1 cellular context compared by ENCODE assay signal in genomic region chr17:38617967-38618760, GRCh38.
A peak's percentile ranks its signal among the peaks of the same experiment; 100 is the strongest.
TF ChIP-seq lines count a peak whose summit lies in the region.

No MANE protein-coding gene starts in this region.

TF ChIP-seq in HepG2, 621 proteins besides CTCF, POLR2A, EP300 and RAD21 (continued from another document and continues in another):
- TF ChIP-seq FUBP1 (CRISPR knock-in tag; IDR thresholded peaks at IDR 0.05; ENCODE audit: borderline replicate concordance), result no peak
- no peak for TF ChIP-seq ATF6 (CRISPR knock-in tag; conservative IDR thresholded peaks at IDR 0.05)
- TF ChIP-seq MED13 (CRISPR knock-in tag; IDR thresholded peaks at IDR 0.05), result no peak; the same call in 1 of the 2 replicates
- peak; percentile 84 for TF ChIP-seq ZBTB38 (CRISPR knock-in tag; IDR thresholded peaks at IDR 0.05)
- peak; percentile 77 for TF ChIP-seq ZNF691 (CRISPR knock-in tag; IDR thresholded peaks at IDR 0.05; ENCODE audit: borderline replicate concordance, low read depth)
- no peak for TF ChIP-seq ZC3H4 (CRISPR knock-in tag; IDR thresholded peaks at IDR 0.05; ENCODE audit: borderline replicate concordance)
- TF ChIP-seq, protein P1, sequence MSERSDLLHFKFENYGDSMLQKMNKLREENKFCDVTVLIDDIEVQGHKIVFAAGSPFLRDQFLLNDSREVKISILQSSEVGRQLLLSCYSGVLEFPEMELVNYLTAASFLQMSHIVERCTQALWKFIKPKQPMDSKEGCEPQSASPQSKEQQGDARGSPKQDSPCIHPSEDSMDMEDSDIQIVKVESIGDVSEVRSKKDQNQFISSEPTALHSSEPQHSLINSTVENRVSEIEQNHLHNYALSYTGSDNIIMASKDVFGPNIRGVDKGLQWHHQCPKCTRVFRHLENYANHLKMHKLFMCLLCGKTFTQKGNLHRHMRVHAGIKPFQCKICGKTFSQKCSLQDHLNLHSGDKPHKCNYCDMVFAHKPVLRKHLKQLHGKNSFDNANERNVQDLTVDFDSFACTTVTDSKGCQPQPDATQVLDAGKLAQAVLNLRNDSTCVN (CRISPR knock-in tag; IDR thresholded peaks at IDR 0.05; ENCODE audit: borderline replicate concordance), result peak; percentile 74
- no peak for TF ChIP-seq TEAD2 (CRISPR knock-in tag; IDR thresholded peaks at IDR 0.05)
- no peak for TF ChIP-seq SMAD9 (CRISPR knock-in tag; IDR thresholded peaks at IDR 0.05)
- TF ChIP-seq ZNF34 (CRISPR knock-in tag; IDR thresholded peaks at IDR 0.05; ENCODE audit: borderline replicate concordance), result no peak
- TF ChIP-seq ISX (CRISPR knock-in tag; conservative IDR thresholded peaks at IDR 0.05), result no peak
- TF ChIP-seq FOXA3 (CRISPR knock-in tag; IDR thresholded peaks at IDR 0.05), result peak; percentile 88
- TF ChIP-seq NAIF1 (CRISPR knock-in tag; IDR thresholded peaks at IDR 0.05; ENCODE audit: borderline replicate concordance), result peak; percentile 40; the same call in 1 of the 2 replicates
- peak; percentile 85 for TF ChIP-seq TEAD3 (CRISPR knock-in tag; optimal IDR thresholded peaks at IDR 0.05; ENCODE audit: borderline replicate concordance)
- TF ChIP-seq SOX5 (CRISPR knock-in tag; IDR thresholded peaks at IDR 0.05; ENCODE audit: borderline replicate concordance), result peak; percentile 81
- TF ChIP-seq, protein P2, sequence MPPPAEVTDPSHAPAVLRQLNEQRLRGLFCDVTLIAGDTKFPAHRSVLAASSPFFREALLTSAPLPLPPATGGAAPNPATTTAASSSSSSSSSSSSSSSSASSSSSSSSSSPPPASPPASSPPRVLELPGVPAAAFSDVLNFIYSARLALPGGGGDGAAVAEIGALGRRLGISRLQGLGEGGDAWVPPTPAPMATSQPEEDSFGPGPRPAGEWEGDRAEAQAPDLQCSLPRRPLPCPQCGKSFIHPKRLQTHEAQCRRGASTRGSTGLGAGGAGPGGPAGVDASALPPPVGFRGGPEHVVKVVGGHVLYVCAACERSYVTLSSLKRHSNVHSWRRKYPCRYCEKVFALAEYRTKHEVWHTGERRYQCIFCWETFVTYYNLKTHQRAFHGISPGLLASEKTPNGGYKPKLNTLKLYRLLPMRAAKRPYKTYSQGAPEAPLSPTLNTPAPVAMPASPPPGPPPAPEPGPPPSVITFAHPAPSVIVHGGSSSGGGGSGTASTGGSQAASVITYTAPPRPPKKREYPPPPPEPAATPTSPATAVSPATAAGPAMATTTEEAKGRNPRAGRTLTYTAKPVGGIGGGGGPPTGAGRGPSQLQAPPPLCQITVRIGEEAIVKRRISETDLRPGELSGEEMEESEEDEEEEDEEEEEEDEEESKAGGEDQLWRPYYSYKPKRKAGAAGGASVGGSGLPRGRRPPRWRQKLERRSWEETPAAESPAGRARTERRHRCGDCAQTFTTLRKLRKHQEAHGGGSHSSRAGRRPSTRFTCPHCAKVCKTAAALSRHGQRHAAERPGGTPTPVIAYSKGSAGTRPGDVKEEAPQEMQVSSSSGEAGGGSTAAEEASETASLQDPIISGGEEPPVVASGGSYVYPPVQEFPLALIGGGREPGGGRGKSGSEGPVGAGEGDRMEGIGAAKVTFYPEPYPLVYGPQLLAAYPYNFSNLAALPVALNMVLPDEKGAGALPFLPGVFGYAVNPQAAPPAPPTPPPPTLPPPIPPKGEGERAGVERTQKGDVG (CRISPR knock-in tag; IDR thresholded peaks at IDR 0.05; ENCODE audit: borderline replicate concordance), result 0 out of 2 replicates have a peak, but pooled peaks have one; percentile 31
- TF ChIP-seq, protein P3, sequence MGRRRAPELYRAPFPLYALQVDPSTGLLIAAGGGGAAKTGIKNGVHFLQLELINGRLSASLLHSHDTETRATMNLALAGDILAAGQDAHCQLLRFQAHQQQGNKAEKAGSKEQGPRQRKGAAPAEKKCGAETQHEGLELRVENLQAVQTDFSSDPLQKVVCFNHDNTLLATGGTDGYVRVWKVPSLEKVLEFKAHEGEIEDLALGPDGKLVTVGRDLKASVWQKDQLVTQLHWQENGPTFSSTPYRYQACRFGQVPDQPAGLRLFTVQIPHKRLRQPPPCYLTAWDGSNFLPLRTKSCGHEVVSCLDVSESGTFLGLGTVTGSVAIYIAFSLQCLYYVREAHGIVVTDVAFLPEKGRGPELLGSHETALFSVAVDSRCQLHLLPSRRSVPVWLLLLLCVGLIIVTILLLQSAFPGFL (CRISPR knock-in tag; IDR thresholded peaks at IDR 0.05), result no peak
- TF ChIP-seq ZNF142 (CRISPR knock-in tag; IDR thresholded peaks at IDR 0.05), result no peak
- no peak for TF ChIP-seq RNF2 (conservative IDR thresholded peaks at IDR 0.05; ENCODE audit: low read depth)
- TF ChIP-seq ZNF335 (CRISPR knock-in tag; IDR thresholded peaks at IDR 0.05), result no peak
- TF ChIP-seq, protein P4, sequence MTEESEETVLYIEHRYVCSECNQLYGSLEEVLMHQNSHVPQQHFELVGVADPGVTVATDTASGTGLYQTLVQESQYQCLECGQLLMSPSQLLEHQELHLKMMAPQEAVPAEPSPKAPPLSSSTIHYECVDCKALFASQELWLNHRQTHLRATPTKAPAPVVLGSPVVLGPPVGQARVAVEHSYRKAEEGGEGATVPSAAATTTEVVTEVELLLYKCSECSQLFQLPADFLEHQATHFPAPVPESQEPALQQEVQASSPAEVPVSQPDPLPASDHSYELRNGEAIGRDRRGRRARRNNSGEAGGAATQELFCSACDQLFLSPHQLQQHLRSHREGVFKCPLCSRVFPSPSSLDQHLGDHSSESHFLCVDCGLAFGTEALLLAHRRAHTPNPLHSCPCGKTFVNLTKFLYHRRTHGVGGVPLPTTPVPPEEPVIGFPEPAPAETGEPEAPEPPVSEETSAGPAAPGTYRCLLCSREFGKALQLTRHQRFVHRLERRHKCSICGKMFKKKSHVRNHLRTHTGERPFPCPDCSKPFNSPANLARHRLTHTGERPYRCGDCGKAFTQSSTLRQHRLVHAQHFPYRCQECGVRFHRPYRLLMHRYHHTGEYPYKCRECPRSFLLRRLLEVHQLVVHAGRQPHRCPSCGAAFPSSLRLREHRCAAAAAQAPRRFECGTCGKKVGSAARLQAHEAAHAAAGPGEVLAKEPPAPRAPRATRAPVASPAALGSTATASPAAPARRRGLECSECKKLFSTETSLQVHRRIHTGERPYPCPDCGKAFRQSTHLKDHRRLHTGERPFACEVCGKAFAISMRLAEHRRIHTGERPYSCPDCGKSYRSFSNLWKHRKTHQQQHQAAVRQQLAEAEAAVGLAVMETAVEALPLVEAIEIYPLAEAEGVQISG (CRISPR knock-in tag; IDR thresholded peaks at IDR 0.05), result peak; percentile 27; the same call in 1 of the 2 replicates
- 0 out of 2 replicates have a peak, but pooled peaks have one; percentile 62 for TF ChIP-seq ZGPAT (CRISPR knock-in tag; IDR thresholded peaks at IDR 0.05)
- no peak for TF ChIP-seq JUNB (CRISPR knock-in tag; IDR thresholded peaks at IDR 0.05; ENCODE audit: borderline replicate concordance)
- TF ChIP-seq RAD51 (IDR thresholded peaks at IDR 0.05; ENCODE audit: borderline replicate concordance), result no peak
- TF ChIP-seq, protein P5, sequence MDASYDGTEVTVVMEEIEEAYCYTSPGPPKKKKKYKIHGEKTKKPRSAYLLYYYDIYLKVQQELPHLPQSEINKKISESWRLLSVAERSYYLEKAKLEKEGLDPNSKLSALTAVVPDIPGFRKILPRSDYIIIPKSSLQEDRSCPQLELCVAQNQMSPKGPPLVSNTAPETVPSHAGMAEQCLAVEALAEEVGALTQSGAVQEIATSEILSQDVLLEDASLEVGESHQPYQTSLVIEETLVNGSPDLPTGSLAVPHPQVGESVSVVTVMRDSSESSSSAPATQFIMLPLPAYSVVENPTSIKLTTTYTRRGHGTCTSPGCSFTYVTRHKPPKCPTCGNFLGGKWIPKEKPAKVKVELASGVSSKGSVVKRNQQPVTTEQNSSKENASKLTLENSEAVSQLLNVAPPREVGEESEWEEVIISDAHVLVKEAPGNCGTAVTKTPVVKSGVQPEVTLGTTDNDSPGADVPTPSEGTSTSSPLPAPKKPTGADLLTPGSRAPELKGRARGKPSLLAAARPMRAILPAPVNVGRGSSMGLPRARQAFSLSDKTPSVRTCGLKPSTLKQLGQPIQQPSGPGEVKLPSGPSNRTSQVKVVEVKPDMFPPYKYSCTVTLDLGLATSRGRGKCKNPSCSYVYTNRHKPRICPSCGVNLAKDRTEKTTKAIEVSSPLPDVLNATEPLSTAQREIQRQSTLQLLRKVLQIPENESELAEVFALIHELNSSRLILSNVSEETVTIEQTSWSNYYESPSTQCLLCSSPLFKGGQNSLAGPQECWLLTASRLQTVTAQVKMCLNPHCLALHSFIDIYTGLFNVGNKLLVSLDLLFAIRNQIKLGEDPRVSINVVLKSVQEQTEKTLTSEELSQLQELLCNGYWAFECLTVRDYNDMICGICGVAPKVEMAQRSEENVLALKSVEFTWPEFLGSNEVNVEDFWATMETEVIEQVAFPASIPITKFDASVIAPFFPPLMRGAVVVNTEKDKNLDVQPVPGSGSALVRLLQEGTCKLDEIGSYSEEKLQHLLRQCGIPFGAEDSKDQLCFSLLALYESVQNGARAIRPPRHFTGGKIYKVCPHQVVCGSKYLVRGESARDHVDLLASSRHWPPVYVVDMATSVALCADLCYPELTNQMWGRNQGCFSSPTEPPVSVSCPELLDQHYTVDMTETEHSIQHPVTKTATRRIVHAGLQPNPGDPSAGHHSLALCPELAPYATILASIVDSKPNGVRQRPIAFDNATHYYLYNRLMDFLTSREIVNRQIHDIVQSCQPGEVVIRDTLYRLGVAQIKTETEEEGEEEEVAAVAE (CRISPR knock-in tag; IDR thresholded peaks at IDR 0.05; ENCODE audit: borderline replicate concordance), result no peak; the same call in 1 of the 2 replicates
